ENCODE assay signal across 9 cellular contexts in the genomic region with DNA sequence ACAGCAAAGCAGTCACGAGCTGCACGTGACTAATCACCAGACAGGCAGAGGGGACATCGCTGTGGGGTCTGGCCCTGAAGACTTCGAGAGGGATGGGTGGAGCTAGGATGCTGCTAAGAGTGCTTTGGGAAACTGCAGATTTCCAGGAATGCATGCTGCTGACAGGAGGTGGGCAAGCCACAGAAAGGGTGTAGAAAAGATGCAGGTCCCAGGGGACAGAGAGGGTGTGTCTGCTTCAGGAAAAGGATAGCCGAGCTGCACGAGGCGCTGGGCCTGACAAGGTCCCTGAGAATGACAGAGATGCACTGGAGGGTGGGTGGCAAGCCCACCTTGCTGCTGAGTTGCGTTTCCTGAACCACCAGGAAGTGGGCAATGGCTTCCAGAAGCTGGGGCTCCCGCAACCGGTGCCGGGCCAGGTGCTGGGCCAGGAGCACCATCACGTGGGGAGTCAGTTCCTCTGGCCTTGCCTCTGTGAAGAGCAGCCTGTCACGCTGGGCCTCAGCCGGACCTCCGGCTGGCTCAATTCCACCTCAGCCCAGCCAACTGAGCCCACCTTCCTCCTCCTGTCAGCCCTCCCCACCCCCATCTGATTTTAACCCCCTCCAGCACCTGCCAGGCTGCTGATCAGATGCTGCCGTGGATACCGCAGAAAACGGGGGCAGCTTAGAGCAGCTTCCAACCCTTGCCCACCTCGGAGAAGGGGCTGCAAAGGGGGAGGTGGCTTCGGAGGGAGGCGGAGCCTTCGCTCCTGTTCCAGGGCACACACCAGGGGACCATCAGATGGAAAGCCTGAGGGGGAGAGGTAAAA. TPM values are rescaled to one million over a fixed set of nuclear protein-coding genes. Genes with fewer than 3 reads are reported as not detected.
DNase-seq lines count a peak whose midpoint lies in the region; ATAC-seq and TF ChIP-seq lines count a peak whose summit lies in the region.
"Had no signal": no experiment of that assay in that cellular context is flagged by ENCODE, and none has a peak within 500 bp of the region (broad histone marks: within the 10 kb centered on the region; RNA-seq: fewer than 3 reads in every experiment).

No MANE protein-coding gene starts in this region.

- H3K4me1 ChIP-seq in gastrocnemius medialis (peaks cover 34 to 38% of the 10 kb centered on the region in 2 donors), SJCRH30 (peaks cover 14% of the 10 kb centered on the region; the same call in 1 of the 2 replicates)

- H3K27me3 ChIP-seq in gastrocnemius medialis = no peaks in the 10 kb centered on the region
- H3K27me3 ChIP-seq in SJCRH30 = no peaks in the 10 kb centered on the region

- H3K27ac Mint-ChIP-seq in endothelial cell (ENCODE audit: unreplicated experiment) = peak overlapping the region; percentile 11
- H3K27ac Mint-ChIP-seq: dendritic cell treated with granulocyte-macrophage colony-stimulating factor and Interleukin-4, amounts not matched to agents 40 ng/mL and 50 ng/mL, for 4 days had no signal

- H3K4me3 Mint-ChIP-seq in endothelial cell (ENCODE audit: unreplicated experiment) = peak overlapping the region; percentile 79

- DNase-seq in NCI-H82 (lab: John Stamatoyannopoulos, UW) (peak; percentile 49), NCI-H82 treated with DMSO at 0.1 percent for 48 hours (lab: John Stamatoyannopoulos, UW; ENCODE audit: unreplicated experiment) (no peak), NCI-H69 (lab: John Stamatoyannopoulos, UW) (peak; percentile 22), endothelial cell (ENCODE audit: low spot score) (no peak), gastrocnemius medialis (no peak), SJCRH30 (no peak), GM19238 (ENCODE audit: insufficient read length, low spot score) (no peak)

- ATAC-seq in gastrocnemius medialis (no peak), HG03460 (IDR thresholded peaks at IDR 0.05; ENCODE audit: unreplicated experiment) (no peak)

- H3K4me3 ChIP-seq in gastrocnemius medialis (no peak overlapping the region), SJCRH30 (no peak overlapping the region)

- in situ Hi-C loops in gastrocnemius medialis (cut with MboI; ENCODE audit: low sequenced_read_pairs in 4 of 4) = no loop called here

- H3K4me1 Mint-ChIP-seq in endothelial cell (ENCODE audit: unreplicated experiment) = peaks cover 17% of the 10 kb centered on the region

- intact Hi-C loops in gastrocnemius medialis (cut with DNase I; ENCODE audit: low total_unique reads) = no loop called here

- no peak for TF ChIP-seq CTCF in endothelial cell (IDR thresholded peaks at IDR 0.05; ENCODE audit: unreplicated experiment)
- TF ChIP-seq CTCF in gastrocnemius medialis (IDR thresholded peaks at IDR 0.05 in 4 of 5, conservative IDR thresholded peaks at IDR 0.05 in 1 of 5) = no peak

- H3K9me3 Mint-ChIP-seq in endothelial cell (ENCODE audit: unreplicated experiment) = no peaks in the 10 kb centered on the region
- H3K9me3 Mint-ChIP-seq: dendritic cell treated with granulocyte-macrophage colony-stimulating factor and Interleukin-4, amounts not matched to agents 40 ng/mL and 50 ng/mL, for 4 days had no signal

- H3K9me3 ChIP-seq in gastrocnemius medialis = no peaks in the 10 kb centered on the region
- no peaks in the 10 kb centered on the region for H3K9me3 ChIP-seq in SJCRH30 (replicated peaks)

- H3K36me3 Mint-ChIP-seq in endothelial cell (ENCODE audit: low read depth, unreplicated experiment) = peaks cover 24% of the 10 kb centered on the region

- peaks cover 22% of the 10 kb centered on the region for H3K27me3 Mint-ChIP-seq in endothelial cell (ENCODE audit: unreplicated experiment)
- H3K27me3 Mint-ChIP-seq: dendritic cell treated with granulocyte-macrophage colony-stimulating factor and Interleukin-4, amounts not matched to agents 40 ng/mL and 50 ng/mL, for 4 days had no signal

- H3K27ac ChIP-seq in gastrocnemius medialis = peak overlapping the region in 3 of 4 donors; percentile 17 to 96 (median 54)
- H3K27ac ChIP-seq in SJCRH30 = no peak overlapping the region

- TF ChIP-seq POLR2A in gastrocnemius medialis (IDR thresholded peaks at IDR 0.05) = no peak

- H3K36me3 ChIP-seq in gastrocnemius medialis = peaks cover 0 to 17% of the 10 kb centered on the region in 2 donors
- peaks cover 28% of the 10 kb centered on the region for H3K36me3 ChIP-seq in SJCRH30

RNA-seq across cellular contexts. Expression of a gene that starts 2.2 kb away (rescaled TPM):
- total RNA-seq in endothelial cell (ENCODE audit: unreplicated experiment) = 68.0 TPM
- total RNA-seq in gastrocnemius medialis = 100 to 1,000 TPM; 108 to 181 (median 141) TPM
- 62.2 and 92.8 TPM in 2 replicates for total RNA-seq in SJCRH30 (2014; rRNA removed; shearing (Covaris generic))

RNA-seq across cellular contexts. Expression of a gene that starts 4.9 kb away (rescaled TPM):
- 40.8 TPM for total RNA-seq in endothelial cell (ENCODE audit: unreplicated experiment)
- 100 to 1,000 TPM in 2 of 4 donors, 10 to 100 TPM in 2; 55.5 to 137 (median 97.4) TPM for total RNA-seq in gastrocnemius medialis
- total RNA-seq in SJCRH30 (2014; rRNA removed; shearing (Covaris generic)) = 43.5 and 44.2 TPM in 2 replicates

RNA-seq across cellular contexts. Expression of a gene that starts 7.8 kb away (rescaled TPM):
- total RNA-seq in endothelial cell (ENCODE audit: unreplicated experiment) = 206 TPM
- total RNA-seq in gastrocnemius medialis = 10 to 100 TPM; 31.1 to 65.3 (median 36.3) TPM
- 59.7 and 62.9 TPM in 2 replicates for total RNA-seq in SJCRH30 (2014; rRNA removed; shearing (Covaris generic))

RNA-seq across cellular contexts. Expression of a gene that starts 19.0 kb away (rescaled TPM):
- total RNA-seq in endothelial cell (ENCODE audit: unreplicated experiment) = 115 TPM
- total RNA-seq in gastrocnemius medialis = 10 to 100 TPM; 27.5 to 39.6 (median 33.0) TPM
- 129 and 132 TPM in 2 replicates for total RNA-seq in SJCRH30 (2014; rRNA removed; shearing (Covaris generic))

RNA-seq across cellular contexts. Expression of a gene that starts 20.7 kb away (rescaled TPM):
- total RNA-seq in endothelial cell (ENCODE audit: unreplicated experiment) = 26.7 TPM
- 10 to 100 TPM in 1 of 4 donors, 1 to 10 TPM in 3; 3.7 to 10.7 (median 5.9) TPM for total RNA-seq in gastrocnemius medialis
- 34.3 and 39.2 TPM in 2 replicates for total RNA-seq in SJCRH30 (2014; rRNA removed; shearing (Covaris generic))

Comparison
In these comparisons a context has a peak if more than half of its experiments do, and no peak if none do; other contexts are left out.
1. DNase-seq: peak in NCI-H82 (single experiment) and NCI-H69 (single experiment); none in NCI-H82 treated with DMSO at 0.1 percent for 48 hours (single experiment), endothelial cell (single experiment), gastrocnemius medialis (0 of 2), SJCRH30 (0 of 2) and GM19238 (single experiment).